ENCODE assay signal across 28 cellular contexts in genomic region chr15:23472678-23473077, GRCh38. TPM values are rescaled to one million over a fixed set of nuclear protein-coding genes. Genes with fewer than 3 reads are reported as not detected.
DNase-seq lines count a peak whose midpoint lies in the region.
"Had no signal": no experiment of that assay in that cellular context is flagged by ENCODE, and none has a peak within 500 bp of the region (broad histone marks: within the 10 kb centered on the region; RNA-seq: fewer than 3 reads in every experiment).

No MANE protein-coding gene starts in this region.

- no peaks in the 10 kb centered on the region for H3K4me1 Mint-ChIP-seq in activated naive CD4-positive, alpha-beta T cell treated with anti-CD3 and anti-CD28 coated beads, Interleukin-2, amount 10 ng/mL, durations not matched to agents 7 days and 5 days
- H3K4me1 Mint-ChIP-seq: endodermal cell, T-cell had no signal

- H3K9me3 Mint-ChIP-seq in activated naive CD4-positive, alpha-beta T cell treated with anti-CD3 and anti-CD28 coated beads, Interleukin-2, amount 10 ng/mL, durations not matched to agents 7 days and 5 days, result no peaks in the 10 kb centered on the region
- H3K9me3 Mint-ChIP-seq: activated CD8-positive, alpha-beta T cell treated with anti-CD3 and anti-CD28 coated beads for 36 hours; T-cell had no signal

- DNase-seq in A172 (ENCODE audit: low spot score) (peak; percentile 79), H4 (ENCODE audit: low spot score) (peak; percentile 10), SW480 (ENCODE audit: low spot score) (peak; percentile 70), foreskin melanocyte (peak; percentile 71), HAP-1 (ENCODE audit: low spot score in 2 of 2) (no peak), NCI-H1105 treated with DMSO at 0.1 percent for 48 hours (lab: John Stamatoyannopoulos, UW) (no peak), NCI-H1694 (lab: John Stamatoyannopoulos, UW) (no peak)
- no peak for DNase-seq in activated naive CD4-positive, alpha-beta T cell treated with anti-CD3 and anti-CD28 coated beads, Interleukin-2, amount 10 ng/mL, durations not matched to agents 7 days and 5 days
- DNase-seq: activated CD4-positive, CD25-positive, alpha-beta regulatory T cell treated with anti-CD3 and anti-CD28 coated beads, Interleukin-2, amount 50 U/mL, for 72 hours; activated CD8-positive, alpha-beta T cell treated with anti-CD3 and anti-CD28 coated beads for 36 hours; activated effector memory CD4-positive, alpha-beta T cell treated with anti-CD3 and anti-CD28 coated beads, Interleukin-2, amount 50 U/mL, for 16 hours; BE2C; endodermal cell; glutamatergic neuron; HCEC 1CT; NCI-H1092 treated with DMSO at 0.1 percent for 48 hours; NCI-H446; OCI-M1; SIG-M5; small intestine; stimulated activated CD4-positive, alpha-beta T cell treated with anti-CD3 and anti-CD28 coated beads, Interleukin-2, amount 100 ng/mL, for 24 hours; T-cell; upper lobe of right lung had no signal

- no peak overlapping the region for H3K4me3 Mint-ChIP-seq in activated naive CD4-positive, alpha-beta T cell treated with anti-CD3 and anti-CD28 coated beads, Interleukin-2, amount 10 ng/mL, durations not matched to agents 7 days and 5 days
- H3K4me3 Mint-ChIP-seq: activated CD8-positive, alpha-beta T cell treated with anti-CD3 and anti-CD28 coated beads for 36 hours; endodermal cell; T-cell had no signal

- H3K9me3 ChIP-seq in HAP-1, result no peaks in the 10 kb centered on the region
- H3K9me3 ChIP-seq: BE2C, upper lobe of right lung had no signal

- no peak overlapping the region for H3K27ac Mint-ChIP-seq in activated naive CD4-positive, alpha-beta T cell treated with anti-CD3 and anti-CD28 coated beads, Interleukin-2, amount 10 ng/mL, durations not matched to agents 7 days and 5 days
- H3K27ac Mint-ChIP-seq: activated CD8-positive, alpha-beta T cell treated with anti-CD3 and anti-CD28 coated beads for 36 hours; endodermal cell; T-cell had no signal

- no peaks in the 10 kb centered on the region for H3K36me3 Mint-ChIP-seq in activated naive CD4-positive, alpha-beta T cell treated with anti-CD3 and anti-CD28 coated beads, Interleukin-2, amount 10 ng/mL, durations not matched to agents 7 days and 5 days
- H3K36me3 Mint-ChIP-seq: T-cell had no signal

- H3K27me3 Mint-ChIP-seq in activated naive CD4-positive, alpha-beta T cell treated with anti-CD3 and anti-CD28 coated beads, Interleukin-2, amount 10 ng/mL, durations not matched to agents 7 days and 5 days, result no peaks in the 10 kb centered on the region

- in situ Hi-C loops in HAP-1 (cut with MboI; ENCODE audit: low sequenced_read_pairs), result no loop called here

- H3K4me1 ChIP-seq in HAP-1, result no peaks in the 10 kb centered on the region
- H3K4me1 ChIP-seq: BE2C, upper lobe of right lung had no signal

- no peaks in the 10 kb centered on the region for H3K27me3 ChIP-seq in HAP-1 (ENCODE audit: low read depth)
- H3K27me3 ChIP-seq: BE2C, cardiac muscle cell, upper lobe of right lung had no signal

- CTCF ChIA-PET in activated naive CD4-positive, alpha-beta T cell treated with anti-CD3 and anti-CD28 coated beads, Interleukin-2, amount 10 ng/mL, durations not matched to agents 7 days and 5 days (lab: Charles Lee), result no interaction called here

- no peak overlapping the region for H3K4me3 ChIP-seq in HAP-1
- H3K4me3 ChIP-seq: cardiac muscle cell, coronary artery, upper lobe of right lung had no signal

- H3K36me3 ChIP-seq in HAP-1 (replicated peaks), result no peaks in the 10 kb centered on the region
- H3K36me3 ChIP-seq: BE2C, cardiac muscle cell, upper lobe of right lung had no signal

RNA-seq across cellular contexts. Expression of gene GOLGA6L2, which starts 25.6 kb away (rescaled TPM):
- total RNA-seq in A172 (2014; rRNA removed; shearing (Covaris generic)), result not detected in 2 replicates
- total RNA-seq in H4 (2014; rRNA removed; shearing (Covaris generic)), result not detected in 2 replicates
- total RNA-seq: activated CD8-positive, alpha-beta T cell treated with anti-CD3 and anti-CD28 coated beads for 36 hours; cardiac muscle cell; endodermal cell; fibroblast of lung; kidney epithelial cell; lung microvascular endothelial cell; T-cell; upper lobe of right lung had no signal

Comparison
In these comparisons a context has a peak if more than half of its experiments do, and no peak if none do; other contexts are left out.
1. DNase-seq: peak in A172 (single experiment), H4 (single experiment), SW480 (single experiment) and foreskin melanocyte (single experiment); none in activated naive CD4-positive, alpha-beta T cell treated with anti-CD3 and anti-CD28 coated beads, Interleukin-2, amount 10 ng/mL, durations not matched to agents 7 days and 5 days (single experiment), HAP-1 (0 of 2), NCI-H1105 treated with DMSO at 0.1 percent for 48 hours (single experiment) and NCI-H1694 (single experiment).